Comparison of ENCODE assay signal across 27 cellular contexts in the genomic region with DNA sequence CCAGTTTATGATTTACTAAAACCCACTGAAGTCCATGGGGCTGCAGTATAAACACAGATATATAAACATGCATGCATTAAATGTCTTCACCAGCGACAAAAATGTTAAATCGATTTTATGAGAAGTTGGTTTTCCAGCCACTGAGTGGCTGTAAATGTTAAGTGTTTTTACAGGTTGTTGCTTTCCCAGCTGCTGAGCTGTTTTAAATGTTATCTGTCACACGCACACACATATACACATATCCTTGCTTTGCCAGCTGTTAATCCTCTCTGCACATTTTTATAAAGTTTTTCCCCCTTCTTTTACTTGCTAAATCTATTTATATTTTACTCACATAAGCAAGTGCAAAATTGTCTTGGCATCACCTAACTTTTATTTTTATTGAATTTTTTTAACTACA.
"Had no signal": no experiment of that assay in that cellular context is flagged by ENCODE, and none has a peak within 500 bp of the region (broad histone marks: within the 10 kb centered on the region; RNA-seq: fewer than 3 reads in every experiment).

No MANE protein-coding gene starts in this region.

- DNase-seq: activated CD4-positive, alpha-beta memory T cell treated with anti-CD3 and anti-CD28 coated beads, Interleukin-2, amount 10 ng/mL, durations not matched to agents 7 days and 5 days; activated CD4-positive, alpha-beta T cell treated with anti-CD3 and anti-CD28 coated beads, Interleukin-2, amount 10 ng/mL, durations not matched to agents 24 days and 14 days; activated effector memory CD4-positive, alpha-beta T cell treated with anti-CD3 and anti-CD28 coated beads, Interleukin-2, amount 50 U/mL, for 16 hours; activated naive CD4-positive, alpha-beta T cell treated with anti-CD3 and anti-CD28 coated beads, Interleukin-2, amount 50 U/mL, for 16 hours; activated naive CD8-positive, alpha-beta T cell treated with anti-CD3 and anti-CD28 coated beads, Interleukin-2, amount 50 U/mL, for 24 hours; activated T-cell treated with anti-CD3 and anti-CD28 coated beads, Interleukin-2, amount 50 U/mL, for 72 hours; anterior cingulate cortex; body of pancreas; cortex of kidney; endodermal cell; esophagus squamous epithelium; head of caudate nucleus; posterior cingulate gyrus; stimulated activated CD4-positive, alpha-beta T cell treated with anti-CD3 and anti-CD28 coated beads, Interleukin-15, amount 100 ng/mL, for 24 hours; stomach; transverse colon had no signal

- H3K4me2 ChIP-seq: smooth muscle cell had no signal

- H3K4me1 ChIP-seq: body of pancreas, esophagus squamous epithelium, transverse colon had no signal

- H3K36me3 ChIP-seq: cardiac muscle cell, esophagus squamous epithelium, gastroesophageal sphincter, stomach, suprapubic skin, transverse colon had no signal

- H3K9me3 ChIP-seq: body of pancreas, esophagus squamous epithelium, gastroesophageal sphincter, stomach, suprapubic skin, transverse colon had no signal

- H3K27ac ChIP-seq: body of pancreas, cardiac muscle cell, esophagus squamous epithelium, gastroesophageal sphincter, stomach, suprapubic skin, transverse colon, VCaP had no signal

- FAIRE-seq: islet of Langerhans, urothelium cell line had no signal

- H3K27me3 ChIP-seq: body of pancreas, cardiac muscle cell, esophagus squamous epithelium, gastroesophageal sphincter, stomach, suprapubic skin, transverse colon had no signal

- H3K4me3 ChIP-seq: body of pancreas, cardiac muscle cell, esophagus squamous epithelium, gastroesophageal sphincter, smooth muscle cell, stomach, suprapubic skin, transverse colon had no signal

- ATAC-seq: activated CD4-positive, CD25-positive, alpha-beta regulatory T cell treated with anti-CD3 and anti-CD28 coated beads, Interleukin-2, amount 50 U/mL, for 24 hours; activated naive CD8-positive, alpha-beta T cell treated with anti-CD3 and anti-CD28 coated beads, Interleukin-2, amount 50 U/mL, for 24 hours; activated T-cell treated with anti-CD3 and anti-CD28 coated beads, Interleukin-2, amount 50 U/mL, for 72 hours; body of pancreas; gastroesophageal sphincter; natural killer cell treated with Interleukin-12 subunit alpha and Interleukin-12 subunit beta and Interleukin-15 and Interleukin-18, amount 100 ng/mL, for 72 hours; sciatic nerve; stimulated activated memory B cell treated with anti-CD40 and anti-IgM and Interleukin-4, amounts not matched to agents 10 μg/mL and 1 μg/mL and 100 μg/mL, for 72 hours had no signal
